9 cellular contexts compared by ENCODE assay signal in the genomic region with DNA sequence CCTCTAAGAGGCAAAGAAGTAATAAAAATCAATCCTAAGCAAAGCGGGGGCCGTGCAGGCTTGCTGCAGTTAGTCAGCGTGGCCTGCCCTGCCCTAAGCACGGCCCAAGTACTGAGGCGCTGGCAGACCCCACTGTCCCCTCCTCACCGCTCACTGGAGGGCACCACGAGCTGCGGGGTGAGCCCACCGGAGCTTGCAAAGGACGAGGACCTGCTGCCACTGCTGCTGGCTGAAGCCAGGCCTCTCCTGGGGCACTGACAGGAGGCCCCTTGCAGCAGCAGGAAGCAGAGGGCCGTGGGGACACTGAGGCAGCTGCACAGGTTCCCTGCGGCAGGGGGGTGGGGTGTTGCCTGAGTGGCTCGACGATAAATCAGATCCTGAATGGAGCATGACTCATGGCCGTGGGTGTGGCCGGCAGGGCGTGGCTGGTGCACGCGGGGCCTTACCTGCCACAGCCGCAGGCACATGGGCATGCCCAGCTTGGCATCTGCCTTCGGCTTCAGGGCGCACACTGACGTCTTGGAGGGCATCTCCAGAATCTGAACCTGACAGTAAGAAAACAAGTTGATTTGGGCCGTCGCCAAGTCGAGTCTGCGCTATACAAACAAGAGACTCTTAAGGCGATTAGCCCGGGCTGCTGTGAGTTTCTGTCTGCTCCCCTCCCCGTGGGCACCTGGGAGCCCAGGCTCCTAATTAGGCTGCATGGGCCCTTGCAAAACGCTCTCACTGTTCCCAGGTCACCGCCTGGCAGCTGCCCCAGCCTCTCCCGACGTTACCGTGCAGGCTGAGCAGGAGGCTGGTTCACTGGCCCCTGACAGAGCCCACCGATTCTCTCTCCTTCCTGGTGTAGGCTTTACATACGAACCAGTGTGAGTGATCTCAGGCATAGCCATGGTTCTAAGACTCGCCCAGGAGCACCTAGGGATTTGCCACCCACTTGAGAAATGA. TPM values are rescaled to one million over a fixed set of nuclear protein-coding genes. Genes with fewer than 3 reads are reported as not detected.
A peak's percentile ranks its signal among the peaks of the same experiment; 100 is the strongest.
DNase-seq lines count a peak whose midpoint lies in the region; ATAC-seq and TF ChIP-seq lines count a peak whose summit lies in the region.
"Had no signal": no experiment of that assay in that cellular context is flagged by ENCODE, and none has a peak within 500 bp of the region (broad histone marks: within the 10 kb centered on the region; RNA-seq: fewer than 3 reads in every experiment).

No MANE protein-coding gene starts in this region.

- no peaks in the 10 kb centered on the region for H3K27me3 Mint-ChIP-seq in T-helper 17 cell

- no peak overlapping the region for H3K4me3 Mint-ChIP-seq in T-helper 17 cell

- H3K4me3 ChIP-seq in BE2C (ENCODE audit: low read depth, low read length) (no peak overlapping the region), HAP-1 (no peak overlapping the region), left lung (no peak overlapping the region)

- no peaks in the 10 kb centered on the region for H3K9me3 ChIP-seq in BE2C
- H3K9me3 ChIP-seq in HAP-1: no peaks in the 10 kb centered on the region
- H3K9me3 ChIP-seq in T-helper 17 cell (ENCODE audit: control insufficient read depth, low read length, poor library complexity, severe bottlenecking): no peaks in the 10 kb centered on the region
- H3K9me3 ChIP-seq in left lung: no peaks in the 10 kb centered on the region

- H3K36me3 ChIP-seq in BE2C: no peaks in the 10 kb centered on the region
- no peaks in the 10 kb centered on the region for H3K36me3 ChIP-seq in HAP-1 (replicated peaks)
- H3K36me3 ChIP-seq in left lung: no peaks in the 10 kb centered on the region

- no peak for TF ChIP-seq CTCF in BE2C (IDR thresholded peaks at IDR 0.05; ENCODE audit: low read depth, low read length)
- no peak for TF ChIP-seq CTCF in left lung (IDR thresholded peaks at IDR 0.05)
- no peak for TF ChIP-seq CTCF in GM13977 (IDR thresholded peaks at IDR 0.05; ENCODE audit: extremely low read depth, insufficient read depth, missing control alignments)

- no peaks in the 10 kb centered on the region for H3K36me3 Mint-ChIP-seq in T-helper 17 cell (ENCODE audit: low read depth)

- peak; percentile 48 for DNase-seq in BE2C
- peak; percentile 30 to 73 for DNase-seq in HAP-1 (ENCODE audit: low spot score in 2 of 2)
- peak in 2 of 3 donors; percentile 5 to 8 for DNase-seq in T-helper 17 cell
- peak; percentile 74 to 90 for DNase-seq in left lung
- no peak for DNase-seq in RPMI8226
- DNase-seq in GM13977 (ENCODE audit: low spot score): no peak
- DNase-seq in stimulated activated CD4-positive, alpha-beta T cell treated with anti-CD3 and anti-CD28 coated beads, Interleukin-12 subunit alpha, Interleukin-12 subunit beta, amount 100 ng/mL, for 4 hours: no peak
- no peak for DNase-seq in activated CD4-positive, alpha-beta T cell treated with anti-CD3 and anti-CD28 coated beads for 48 hours

- ATAC-seq in T-helper 17 cell (no peak), left lung (peak; percentile 92)

- intact Hi-C loops in left lung (cut with DNase I): no loop called here

- H3K4me1 Mint-ChIP-seq in T-helper 17 cell: peaks cover 4% of the 10 kb centered on the region

- no peaks in the 10 kb centered on the region for H3K27me3 ChIP-seq in BE2C
- no peaks in the 10 kb centered on the region for H3K27me3 ChIP-seq in HAP-1 (ENCODE audit: low read depth)
- H3K27me3 ChIP-seq in left lung: no peaks in the 10 kb centered on the region

- H3K27ac ChIP-seq in left lung: no peak overlapping the region

- in situ Hi-C loops in HAP-1 (cut with MboI; ENCODE audit: low sequenced_read_pairs): no loop called here
- in situ Hi-C loops in GM13977 (cut with MboI; ENCODE audit: low pct_unique_long_range_greater_than_20kb, low sequenced_read_pairs, unreplicated experiment): loop anchor here (10.0 kb wide), 1 partner anchor 88 kb away; no protein-coding TSS in a partner anchor

- H3K27ac Mint-ChIP-seq in T-helper 17 cell: no peak overlapping the region

- H3K4me1 ChIP-seq in BE2C: peaks cover 17% of the 10 kb centered on the region
- H3K4me1 ChIP-seq in HAP-1: peaks cover 12% of the 10 kb centered on the region
- peaks cover 0 to 3% of the 10 kb centered on the region in 2 donors for H3K4me1 ChIP-seq in left lung

RNA-seq across cellular contexts. Expression of gene TBX1, which starts 45.9 kb away (rescaled TPM):
- polyA plus RNA-seq in BE2C (2012; ENCODE audit: insufficient read depth, insufficient read length, low read depth): not detected
- total RNA-seq in T-helper 17 cell (not detected), left lung (10 to 100 TPM in 1 of 2 donors, 1 to 10 TPM in 1; 4.4 to 11.2 TPM)
- total RNA-seq: mononuclear cell had no signal

RNA-seq across cellular contexts. Expression of gene GNB1L, which starts 48.2 kb away (rescaled TPM):
- polyA plus RNA-seq in BE2C (2012; ENCODE audit: insufficient read depth, insufficient read length, low read depth): 3.2 TPM
- total RNA-seq in T-helper 17 cell: 1 to 10 TPM; 5.0 to 6.2 TPM
- total RNA-seq in left lung: 1 to 10 TPM; 6.7 to 7.9 TPM

RNA-seq across cellular contexts. Expression of gene RTL10, which starts 48.2 kb away (rescaled TPM):
- 49.7 TPM for polyA plus RNA-seq in BE2C (2012; ENCODE audit: insufficient read depth, insufficient read length, low read depth)
- total RNA-seq in T-helper 17 cell (10 to 100 TPM; 12.4 to 13.1 TPM), left lung (10 to 100 TPM; 21.4 to 28.0 TPM)

Comparison
In these comparisons a context has a peak if more than half of its experiments do, and no peak if none do; other contexts are left out.
1. DNase-seq: peak in BE2C (single experiment), HAP-1 (2 of 2), T-helper 17 cell (2 of 3) and left lung (2 of 2); none in RPMI8226 (single experiment), GM13977 (single experiment), stimulated activated CD4-positive, alpha-beta T cell treated with anti-CD3 and anti-CD28 coated beads, Interleukin-12 subunit alpha, Interleukin-12 subunit beta, amount 100 ng/mL, for 4 hours (single experiment) and activated CD4-positive, alpha-beta T cell treated with anti-CD3 and anti-CD28 coated beads for 48 hours (single experiment).
2. RNA of gene TBX1, which starts 45.9 kb away (total RNA-seq): 4.4 to 11.2 TPM in left lung; not detected in T-helper 17 cell; every median in the first group is over 4 times any median in the second.